8 cellular contexts compared by ENCODE assay signal in genomic region chr10:46565591-46566332, GRCh38. TPM values are rescaled to one million over a fixed set of nuclear protein-coding genes. Genes with fewer than 3 reads are reported as not detected.
DNase-seq lines count a peak whose midpoint lies in the region; ATAC-seq and TF ChIP-seq lines count a peak whose summit lies in the region.
"Not testable (repeated sequence)": the region's sequence is repeated elsewhere in the genome, so short reads cannot be mapped to it uniquely, and the experiment has no call there.

No MANE protein-coding gene starts in this region.

- H3K9me3 ChIP-seq in fibroblast of lung (ENCODE audit: control insufficient read depth, insufficient read depth, low read depth, low read length): not testable (repeated sequence)

- H3K27ac ChIP-seq in fibroblast of lung (ENCODE audit: insufficient read depth, low read length): not testable (repeated sequence)

- not testable (repeated sequence) for H3K4me2 ChIP-seq in fibroblast of lung (ENCODE audit: extremely low read depth, insufficient read depth, low read length)

- not testable (repeated sequence) for H3K27ac Mint-ChIP-seq in stimulated activated naive CD8-positive, alpha-beta T cell treated with anti-CD3 and anti-CD28 coated beads, Interleukin-15, amount 100 ng/mL, for 72 hours

- DNase-seq in DMS79 treated with DMSO at 0.1 percent for 48 hours (lab: John Stamatoyannopoulos, UW) (peak; percentile 8), LHCN-M2 (ENCODE audit: low read depth) (peak; percentile 51), RPMI8226 (peak; percentile 64), fibroblast of lung (ENCODE audit: low read depth in 2 of 2) (peak; percentile 64 to 68), myocyte (ENCODE audit: low read depth) (peak; percentile 70)
- DNase-seq in activated T-cell treated with anti-CD3 and anti-CD28 coated beads, Interleukin-2, amount 50 U/mL, for 4 hours: peak; percentile 27
- DNase-seq in stimulated activated naive CD8-positive, alpha-beta T cell treated with anti-CD3 and anti-CD28 coated beads, Interleukin-15, amount 100 ng/mL, for 72 hours: peak; percentile 33 to 36

- not testable (repeated sequence) for H3K4me1 Mint-ChIP-seq in activated T-cell treated with anti-CD3 and anti-CD28 coated beads, Interleukin-2, amount 50 U/mL, for 4 hours (ENCODE audit: low read depth); stimulated activated naive CD8-positive, alpha-beta T cell treated with anti-CD3 and anti-CD28 coated beads, Interleukin-15, amount 100 ng/mL, for 72 hours

- H3K36me3 Mint-ChIP-seq in activated T-cell treated with anti-CD3 and anti-CD28 coated beads, Interleukin-2, amount 50 U/mL, for 4 hours (ENCODE audit: insufficient read depth): not testable (repeated sequence)

- H3K4me3 ChIP-seq in fibroblast of lung (replicated peaks in 1 of 4; ENCODE audit: control extremely low read depth in 1 of 4, insufficient read depth in 1 of 4, low read depth in 3 of 4, low read length in 4 of 4): not testable (repeated sequence)

- H3K27me3 ChIP-seq in fibroblast of lung (ENCODE audit: control insufficient read depth, insufficient read depth, low read length): not testable (repeated sequence)

- not testable (repeated sequence) for H4K20me1 ChIP-seq in fibroblast of lung (ENCODE audit: control insufficient read depth, extremely low read depth, insufficient read depth, low read length)

- H3K9ac ChIP-seq in fibroblast of lung (ENCODE audit: insufficient read depth, low read length): not testable (repeated sequence)

- H3K4me3 Mint-ChIP-seq in activated T-cell treated with anti-CD3 and anti-CD28 coated beads, Interleukin-2, amount 50 U/mL, for 4 hours; stimulated activated naive CD8-positive, alpha-beta T cell treated with anti-CD3 and anti-CD28 coated beads, Interleukin-15, amount 100 ng/mL, for 72 hours: not testable (repeated sequence)

- H3K36me3 ChIP-seq in fibroblast of lung (ENCODE audit: control insufficient read depth, insufficient read depth, low read length): not testable (repeated sequence)

- not testable (repeated sequence) for H3K9me3 Mint-ChIP-seq in activated T-cell treated with anti-CD3 and anti-CD28 coated beads, Interleukin-2, amount 50 U/mL, for 4 hours; stimulated activated naive CD8-positive, alpha-beta T cell treated with anti-CD3 and anti-CD28 coated beads, Interleukin-15, amount 100 ng/mL, for 72 hours

- H3K27me3 Mint-ChIP-seq in activated T-cell treated with anti-CD3 and anti-CD28 coated beads, Interleukin-2, amount 50 U/mL, for 4 hours (ENCODE audit: low read depth); stimulated activated naive CD8-positive, alpha-beta T cell treated with anti-CD3 and anti-CD28 coated beads, Interleukin-15, amount 100 ng/mL, for 72 hours: not testable (repeated sequence)

- not testable (repeated sequence) for H2AFZ ChIP-seq in fibroblast of lung (ENCODE audit: low read length)

- H3K79me2 ChIP-seq in fibroblast of lung (ENCODE audit: control insufficient read depth, insufficient read depth, low read length): not testable (repeated sequence)

- TF ChIP-seq CTCF in fibroblast of lung (conservative IDR thresholded peaks at IDR 0.05 in 1 of 2, IDR thresholded peaks at IDR 0.05 in 1 of 2; ENCODE audit: low read depth in 1 of 2, low read length in 2 of 2): peak; percentile 70 to 71

- ATAC-seq in GM21786 (IDR thresholded peaks at IDR 0.05; ENCODE audit: unreplicated experiment): peak; percentile 87
- ATAC-seq in activated T-cell treated with anti-CD3 and anti-CD28 coated beads, Interleukin-2, amount 50 U/mL, for 4 hours: peak; percentile 74 to 82
- ATAC-seq in stimulated activated naive CD8-positive, alpha-beta T cell treated with anti-CD3 and anti-CD28 coated beads, Interleukin-15, amount 100 ng/mL, for 72 hours: peak; percentile 75

- H3K4me1 ChIP-seq in fibroblast of lung (ENCODE audit: control insufficient read depth, extremely low read depth, insufficient read depth, low read length): not testable (repeated sequence)

RNA-seq across cellular contexts. Expression of gene GPRIN2, which starts 9.3 kb away (rescaled TPM):
- total RNA-seq in LHCN-M2 (2014; rRNA removed) (not detected in 2 replicates), fibroblast of lung (not detected in 2 replicates), myocyte (not detected in 2 replicates)
- not detected for polyA plus RNA-seq in LHCN-M2 (2012)
- not detected for total RNA-seq in activated T-cell treated with anti-CD3 and anti-CD28 coated beads, Interleukin-2, amount 50 U/mL, for 4 hours
- not detected in 2 replicates for polyA plus RNA-seq in fibroblast of lung
- not detected in 2 replicates for polyA plus RNA-seq in fibroblast of lung (2012)
- not detected in 2 replicates for polyA minus RNA-seq in fibroblast of lung (ENCODE audit: low replicate concordance)
- polyA plus RNA-seq in myocyte (2012): not detected

RNA-seq across cellular contexts. Expression of gene SYT15, which starts 13.2 kb away (rescaled TPM):
- total RNA-seq in LHCN-M2 (2014; rRNA removed): under 0.01 TPM in 1 of 2 replicates, not detected in the other
- 0.38 TPM for polyA plus RNA-seq in LHCN-M2 (2012)
- total RNA-seq in activated T-cell treated with anti-CD3 and anti-CD28 coated beads, Interleukin-2, amount 50 U/mL, for 4 hours: under 1 TPM; 0.46 to 0.66 (median 0.53) TPM
- total RNA-seq in fibroblast of lung: under 0.01 TPM in 2 replicates
- polyA plus RNA-seq in fibroblast of lung: 0.19 and 0.31 TPM in 2 replicates
- 0.06 and 0.79 TPM in 2 replicates for polyA plus RNA-seq in fibroblast of lung (2012)
- polyA minus RNA-seq in fibroblast of lung (ENCODE audit: low replicate concordance): 0.98 TPM in 1 of 2 replicates, not detected in the other
- total RNA-seq in myocyte: 0.03 TPM in 1 of 2 replicates, not detected in the other
- polyA plus RNA-seq in myocyte (2012): 0.58 TPM

Comparison
In these comparisons a context has a peak if more than half of its experiments do, and no peak if none do; other contexts are left out.
1. DNase-seq: peak in every context shown above with its lines; median percentile 70 in myocyte; 66 in fibroblast of lung; 64 in RPMI8226; 51 in LHCN-M2; 34 in stimulated activated naive CD8-positive, alpha-beta T cell treated with anti-CD3 and anti-CD28 coated beads, Interleukin-15, amount 100 ng/mL, for 72 hours; 27 in activated T-cell treated with anti-CD3 and anti-CD28 coated beads, Interleukin-2, amount 50 U/mL, for 4 hours; 8 in DMS79 treated with DMSO at 0.1 percent for 48 hours.